Comparison of ENCODE assay signal across 8 cellular contexts in the genomic region with DNA sequence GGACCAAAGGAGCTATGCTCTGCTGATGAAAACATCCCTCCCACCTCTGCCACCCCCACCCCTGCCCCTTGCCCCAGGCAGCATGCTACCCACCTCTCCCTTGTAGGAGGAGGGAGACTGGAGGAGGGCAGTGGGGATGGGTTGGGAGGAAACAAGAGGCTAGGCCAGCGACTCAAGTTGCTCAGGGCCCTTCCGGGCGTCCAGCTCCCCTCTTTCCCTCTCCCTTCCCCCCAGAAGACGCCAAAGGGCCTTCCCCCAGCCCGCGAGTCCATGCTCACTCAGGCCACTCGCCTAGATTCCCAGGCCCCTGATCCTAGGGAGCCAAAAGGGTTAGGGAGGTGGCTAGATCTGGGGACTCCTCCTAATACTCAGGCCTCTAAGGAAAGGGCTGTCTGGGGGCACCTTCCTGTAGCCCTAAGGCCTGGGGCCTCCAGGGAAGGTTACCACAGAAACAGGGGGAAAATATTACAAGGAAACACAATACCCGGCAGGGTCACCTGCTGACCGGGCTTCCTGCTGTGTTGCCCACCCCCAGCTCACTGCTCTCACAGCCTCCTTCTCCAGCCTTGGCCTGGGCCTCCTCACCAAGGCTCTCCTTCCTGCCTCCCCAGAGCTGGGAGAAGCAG. TPM values are rescaled to one million over a fixed set of nuclear protein-coding genes. Genes with fewer than 3 reads are reported as not detected.
DNase-seq lines count a peak whose midpoint lies in the region; ATAC-seq, FAIRE-seq and TF ChIP-seq lines count a peak whose summit lies in the region.

No MANE protein-coding gene starts in this region.

- H3K4me1 ChIP-seq in DOHH2 (ENCODE audit: control insufficient read depth, low read length), result peaks cover 81% of the 10 kb centered on the region
- H3K4me1 ChIP-seq in HAP-1, result peaks cover 17% of the 10 kb centered on the region

- H3K9me2 ChIP-seq in DOHH2 (replicated peaks; ENCODE audit: control insufficient read depth, low read length), result no peaks in the 10 kb centered on the region

- no peaks in the 10 kb centered on the region; the same call in 1 of the 2 replicates for H3K36me3 Mint-ChIP-seq in WTC11

- peak overlapping the region; percentile 99 for H3K27ac ChIP-seq in DOHH2 (ENCODE audit: low read depth, low read length)

- CTCF ChIA-PET in WTC11 (lab: Charles Lee), result interaction anchor here (0.7 to 7.6 kb wide), 13 partner anchors 9 to 125 kb away, joined by 3 to 134 read pairs (median 6); a partner anchor contains a TSS

- H3K9me3 ChIP-seq in DOHH2 (ENCODE audit: control insufficient read depth, insufficient read depth, low read length) (no peaks in the 10 kb centered on the region), HAP-1 (no peaks in the 10 kb centered on the region)

- peak overlapping the region; percentile 49 for H3K4me3 Mint-ChIP-seq in WTC11

- TF ChIP-seq CTCF in DOHH2 (IDR thresholded peaks at IDR 0.05; ENCODE audit: low read depth, low read length, poor library complexity, severe bottlenecking) (no peak), WTC11 (IDR thresholded peaks at IDR 0.05) (no peak), foreskin fibroblast (IDR thresholded peaks at IDR 0.05; ENCODE audit: low read depth, low read length) (no peak), retinal pigment epithelial cell (conservative IDR thresholded peaks at IDR 0.05; ENCODE audit: low read depth, low read length) (no peak)

- peak overlapping the region; percentile 25 for H3K27ac Mint-ChIP-seq in WTC11

- peaks cover 30% of the 10 kb centered on the region for H3F3A ChIP-seq in DOHH2 (ENCODE audit: control insufficient read depth, insufficient read depth)

- DNase-seq in WTC11 (ENCODE audit: low spot score) (no peak), foreskin fibroblast (peak in 1 of 2 donors; percentile 51), retinal pigment epithelial cell (ENCODE audit: low read depth) (no peak), H54 (ENCODE audit: insufficient read length, low spot score) (no peak), HAP-1 (ENCODE audit: low spot score in 2 of 2) (no peak)

- FAIRE-seq in H54 (lab: Jason Lieb, UNC), result no peak

- POLR2A ChIA-PET in WTC11 (lab: Charles Lee), result interaction anchor here (0.6 to 1.5 kb wide), 5 partner anchors 8 to 918 kb away, joined by 3 to 4 read pairs (median 3); no protein-coding TSS in a partner anchor

- H3K9me3 Mint-ChIP-seq in WTC11, result no peaks in the 10 kb centered on the region

- H3K27me3 ChIP-seq in DOHH2 (ENCODE audit: control insufficient read depth, low read length) (no peaks in the 10 kb centered on the region), HAP-1 (ENCODE audit: low read depth) (no peaks in the 10 kb centered on the region)

- H3K27me3 Mint-ChIP-seq in WTC11 (ENCODE audit: low read depth), result no peaks in the 10 kb centered on the region; the same call in none of the 2 replicates

- no peak for ATAC-seq in WTC11
- ATAC-seq in HG02885 (IDR thresholded peaks at IDR 0.05; ENCODE audit: poor library complexity, unreplicated experiment), result no peak
- no peak for ATAC-seq in GM18520 (IDR thresholded peaks at IDR 0.05; ENCODE audit: unreplicated experiment)

- in situ Hi-C loops in HAP-1 (cut with MboI; ENCODE audit: low sequenced_read_pairs), result no loop called here

- H3K4me2 ChIP-seq in DOHH2 (ENCODE audit: low read length), result peak overlapping the region; percentile 87

- peaks cover 59% of the 10 kb centered on the region for H3K36me3 ChIP-seq in DOHH2 (ENCODE audit: control insufficient read depth, low read length)
- no peaks in the 10 kb centered on the region for H3K36me3 ChIP-seq in HAP-1 (replicated peaks)

- 0 out of 2 replicates have a peak, but pooled peaks cover 2% of the 10 kb centered on the region for H4K20me1 ChIP-seq in DOHH2 (ENCODE audit: control insufficient read depth, insufficient read depth, low read depth, low read length)

- H3K79me2 ChIP-seq in DOHH2 (ENCODE audit: control insufficient read depth, low read length), result peaks cover 82% of the 10 kb centered on the region

- H3K4me3 ChIP-seq in DOHH2 (ENCODE audit: low read length) (peak overlapping the region; percentile 85), foreskin fibroblast (ENCODE audit: low read depth in 1 of 2, low read length in 2 of 2) (peak overlapping the region; percentile 87 to 90), retinal pigment epithelial cell (ENCODE audit: low read length) (peak overlapping the region; percentile 78), HAP-1 (no peak overlapping the region)

- H3K4me1 Mint-ChIP-seq in WTC11, result peaks cover 73% of the 10 kb centered on the region

- no peak for TF ChIP-seq POLR2A in H54 (IDR thresholded peaks at IDR 0.05; ENCODE audit: low read depth, low read length)

TF ChIP-seq in WTC11, 78 proteins besides CTCF, POLR2A, EP300 and RAD21:
- no peak for TF ChIP-seq ZNF671 (CRISPR knock-in tag; IDR thresholded peaks at IDR 0.05)
- no peak for TF ChIP-seq ZNF121 (CRISPR knock-in tag; IDR thresholded peaks at IDR 0.05)
- TF ChIP-seq ZNF317 (CRISPR knock-in tag; IDR thresholded peaks at IDR 0.05; ENCODE audit: borderline replicate concordance, low read depth), result no peak
- TF ChIP-seq ZNF423 (CRISPR knock-in tag; IDR thresholded peaks at IDR 0.05), result peak; percentile 35; the same call in 1 of the 2 replicates

RNA-seq across cellular contexts. Expression of a gene that starts 2.9 kb away (rescaled TPM):
- 89.9 to 111 TPM (median 94.7 TPM) in 3 replicates for total RNA-seq in WTC11 (2021)

RNA-seq across cellular contexts. Expression of a gene that starts 43.7 kb away (rescaled TPM):
- 13.5 to 16.8 TPM (median 13.8 TPM) in 3 replicates for total RNA-seq in WTC11 (2021)

RNA-seq across cellular contexts. Expression of a gene that starts 58.1 kb away (rescaled TPM):
- total RNA-seq in WTC11 (2021), result 9.0 to 13.3 TPM (median 9.7 TPM) in 3 replicates
